1 cellular context compared by ENCODE assay signal in genomic region chr4:41132055-41132683, GRCh38.
TF ChIP-seq lines count a peak whose summit lies in the region.

No MANE protein-coding gene starts in this region.

TF ChIP-seq in GM23338, 12 proteins besides CTCF, POLR2A, EP300 and RAD21 (continued from another document):
- TF ChIP-seq ZNF462 (CRISPR knock-in tag; IDR thresholded peaks at IDR 0.05) (no peak), STAT1 (IDR thresholded peaks at IDR 0.05; ENCODE audit: unreplicated experiment) (no peak), POLR2AphosphoS5 (IDR thresholded peaks at IDR 0.05; ENCODE audit: low read depth) (no peak), EZH2 (IDR thresholded peaks at IDR 0.05; ENCODE audit: low read depth, unreplicated experiment) (no peak), ZNF114 (CRISPR knock-in tag; IDR thresholded peaks at IDR 0.05) (no peak), JUNB (IDR thresholded peaks at IDR 0.05; ENCODE audit: unreplicated experiment) (no peak)
